In genomic region chr6:37994238-37994637, GRCh38 we compare ENCODE assay signal across 19 cellular contexts.
DNase-seq lines count a peak whose midpoint lies in the region; ATAC-seq, FAIRE-seq and TF ChIP-seq lines count a peak whose summit lies in the region.
"Had no signal": no experiment of that assay in that cellular context is flagged by ENCODE, and none has a peak within 500 bp of the region (broad histone marks: within the 10 kb centered on the region; RNA-seq: fewer than 3 reads in every experiment).

No MANE protein-coding gene starts in this region.

- TF ChIP-seq POLR2A in HepG2 (IDR thresholded peaks at IDR 0.05; ENCODE audit: insufficient read depth in 1 of 2, low read depth in 2 of 2, low read length in 2 of 2) = no peak

- H3K9me2 ChIP-seq in SK-N-SH = no peaks in the 10 kb centered on the region

- H3K9ac ChIP-seq in SK-N-SH (no peak overlapping the region), HepG2 (ENCODE audit: insufficient read depth, low read depth, low read length) (no peak overlapping the region)

- in situ Hi-C loops in HepG2 (cut with HindIII; ENCODE audit: extremely low pct_ligation_motif_present, low pct_unique_long_range_greater_than_20kb) = no loop called here

- H3K9me3 ChIP-seq in SK-N-SH (no peaks in the 10 kb centered on the region), HepG2 (ENCODE audit: low read length) (no peaks in the 10 kb centered on the region), left ventricle myocardium inferior (replicated peaks) (no peaks in the 10 kb centered on the region)
- H3K9me3 ChIP-seq: breast epithelium, HAP-1 had no signal

- POLR2A ChIA-PET in SK-N-SH (lab: Yijun Ruan, JAX) = interaction anchor here (0.6 kb wide), 1 partner anchor 298 kb away, joined by 3 read pairs; no protein-coding TSS in a partner anchor
- POLR2A ChIA-PET in HepG2 (lab: Yijun Ruan, JAX) = no interaction called here

- CTCF ChIA-PET in SK-N-SH (lab: Yijun Ruan, JAX) (interaction anchor here (1.0 kb wide), 1 partner anchor 289 kb away, joined by 3 read pairs; no protein-coding TSS in a partner anchor), HepG2 (lab: Yijun Ruan, JAX; ENCODE audit: low intra/inter-chr PET ratio, low total read pairs) (no interaction called here)

- H2AFZ ChIP-seq in SK-N-SH (ENCODE audit: low read depth) = no peak overlapping the region
- H2AFZ ChIP-seq in HepG2 (ENCODE audit: low read length) = no peak overlapping the region

- H3K27me3 ChIP-seq in SK-N-SH (ENCODE audit: insufficient read depth) = no peaks in the 10 kb centered on the region
- H3K27me3 ChIP-seq in HepG2 (ENCODE audit: control insufficient read depth in 1 of 2, insufficient read depth in 2 of 2, low read length in 2 of 2) = no peaks in the 10 kb centered on the region
- H3K27me3 ChIP-seq in left ventricle myocardium inferior (ENCODE audit: low read depth) = no peaks in the 10 kb centered on the region
- H3K27me3 ChIP-seq: breast epithelium had no signal

- H3K27ac ChIP-seq in SK-N-SH (ENCODE audit: low read depth in 2 of 2, low read length in 1 of 2) (peak overlapping the region in 1 of 2 experiments; percentile 12; a peak in 1 of 4 replicates), HepG2 (ENCODE audit: extremely low read length, insufficient read depth, low read length) (no peak overlapping the region), left ventricle myocardium inferior (replicated peaks) (no peak overlapping the region)
- H3K27ac ChIP-seq: breast epithelium, epithelial cell of prostate had no signal

- DNase-seq in DMS79 treated with DMSO at 0.1 percent for 48 hours (lab: John Stamatoyannopoulos, UW) (peak; percentile 90), NCI-H1105 treated with DMSO at 0.1 percent for 48 hours (lab: John Stamatoyannopoulos, UW) (peak; percentile 78), SK-N-SH (no peak), kidney tubule cell (ENCODE audit: low spot score) (peak; percentile 15), HepG2 (ENCODE audit: low spot score) (no peak), sciatic nerve (ENCODE audit: low spot score) (no peak), left ventricle myocardium inferior (no peak)
- no peak for DNase-seq in stimulated activated CD4-positive, alpha-beta T cell treated with anti-CD3 and anti-CD28 coated beads, Interleukin-15, amount 100 ng/mL, for 24 hours
- DNase-seq: activated CD8-positive, alpha-beta T cell treated with anti-CD3 and anti-CD28 coated beads, Interleukin-2, amount 10 ng/mL, durations not matched to agents 7 days and 5 days; activated gamma-delta T cell; NCI-H2107; posterior cingulate gyrus; RPMI8226; stimulated activated CD4-positive, alpha-beta T cell treated with anti-CD3 and anti-CD28 coated beads, Interleukin-4, amount 100 ng/mL, for 4 hours; stimulated activated naive CD8-positive, alpha-beta T cell treated with anti-CD3 and anti-CD28 coated beads, Interleukin-15, Interleukin-2, amounts not matched to agents 100 U/mL and 50 U/mL, for 24 hours; T1000 had no signal

- peaks cover 93% of the 10 kb centered on the region for H3K79me2 ChIP-seq in SK-N-SH (ENCODE audit: insufficient read depth)
- peaks cover 30% of the 10 kb centered on the region for H3K79me2 ChIP-seq in HepG2 (ENCODE audit: insufficient read depth, low read length)

- ATAC-seq in HepG2 (no peak), sciatic nerve (no peak)
- ATAC-seq: activated CD8-positive, alpha-beta T cell treated with anti-CD3 and anti-CD28 coated beads, Interleukin-2, amount 10 ng/mL, durations not matched to agents 7 days and 5 days; stimulated activated naive CD8-positive, alpha-beta T cell treated with anti-CD3 and anti-CD28 coated beads, Interleukin-15, Interleukin-2, amounts not matched to agents 100 U/mL and 50 U/mL, for 24 hours had no signal

- intact Hi-C loops in HepG2 (cut with micrococcal nuclease; ENCODE audit: unreplicated experiment) = no loop called here
- intact Hi-C loops in sciatic nerve (cut with DNase I) = no loop called here
- intact Hi-C loops in left ventricle myocardium inferior (cut with micrococcal nuclease) = no loop called here

- no peak overlapping the region for H3K4me3 ChIP-seq in SK-N-SH (ENCODE audit: low read depth in 2 of 2, low read length in 1 of 2)
- no peak overlapping the region for H3K4me3 ChIP-seq in HepG2 (replicated peaks in 1 of 3; ENCODE audit: insufficient read depth in 1 of 3, low read depth in 2 of 3, low read length in 3 of 3)
- no peak overlapping the region for H3K4me3 ChIP-seq in left ventricle myocardium inferior
- H3K4me3 ChIP-seq: breast epithelium, HAP-1 had no signal

- FAIRE-seq in HepG2 (lab: Jason Lieb, UNC) = no peak

- H4K20me1 ChIP-seq in SK-N-SH (ENCODE audit: insufficient read depth) = peaks cover 93% of the 10 kb centered on the region
- no peaks in the 10 kb centered on the region for H4K20me1 ChIP-seq in HepG2 (ENCODE audit: insufficient read depth, low read length)

- TF ChIP-seq CTCF in SK-N-SH (IDR thresholded peaks at IDR 0.05) = no peak
- no peak for TF ChIP-seq CTCF in HepG2 (CRISPR knock-in tag; IDR thresholded peaks at IDR 0.05)
- TF ChIP-seq CTCF in left ventricle myocardium inferior (IDR thresholded peaks at IDR 0.05; ENCODE audit: borderline replicate concordance) = no peak

- H3K4me2 ChIP-seq in SK-N-SH (0 out of 2 replicates have a peak overlapping the region, but pooled peaks have one; percentile 18), HepG2 (ENCODE audit: low read depth, low read length) (no peak overlapping the region)

- H3K4me1 ChIP-seq in SK-N-SH (ENCODE audit: control insufficient read depth in 1 of 2, insufficient read depth in 2 of 2, low read depth in 1 of 2, low read length in 1 of 2) (peaks cover 5 to 20% of the 10 kb centered on the region in 2 experiments), HepG2 (ENCODE audit: insufficient read depth, low read length) (peaks cover 2% of the 10 kb centered on the region; the same call in 1 of the 2 replicates), left ventricle myocardium inferior (peaks cover 72% of the 10 kb centered on the region)
- H3K4me1 ChIP-seq: breast epithelium had no signal

- H3K36me3 ChIP-seq in SK-N-SH (replicated peaks in 1 of 2; ENCODE audit: control insufficient read depth in 1 of 2, insufficient read depth in 2 of 2, low read length in 1 of 2) = no peaks in the 10 kb centered on the region
- no peaks in the 10 kb centered on the region for H3K36me3 ChIP-seq in HepG2 (replicated peaks in 1 of 2; ENCODE audit: control insufficient read depth in 1 of 2, insufficient read depth in 2 of 2, low read length in 2 of 2)
- no peaks in the 10 kb centered on the region for H3K36me3 ChIP-seq in left ventricle myocardium inferior
- H3K36me3 ChIP-seq: breast epithelium, HAP-1 had no signal

- BruUV-seq in HepG2 (replicated peaks; lab: Mats Ljungman, UMichigan) = no TSS peak

- H3F3A ChIP-seq in SK-N-SH (replicated peaks; ENCODE audit: insufficient read depth) = peaks cover 6% of the 10 kb centered on the region

- TF ChIP-seq EP300 in SK-N-SH (IDR thresholded peaks at IDR 0.05; ENCODE audit: borderline replicate concordance in 1 of 2, low read depth in 1 of 2, low read length in 1 of 2) = no peak
- no peak for TF ChIP-seq EP300 in HepG2 (IDR thresholded peaks at IDR 0.05; ENCODE audit: low read depth in 2 of 2, low read length in 2 of 2)
- TF ChIP-seq EP300 in HepG2 (CRISPR knock-in tag; IDR thresholded peaks at IDR 0.05; ENCODE audit: borderline replicate concordance) = no peak

- 64% methylated on average over 2 of the region's 2 CpGs for WGBS in SK-N-SH (ENCODE audit: low lambda C conversion rate)
- WGBS in HepG2 (ENCODE audit: low lambda C conversion rate) = 98% methylated on average over 2 of the region's 2 CpGs

- TF ChIP-seq RAD21 in SK-N-SH (IDR thresholded peaks at IDR 0.05; ENCODE audit: low read length) = no peak
- TF ChIP-seq RAD21 in HepG2 (CRISPR knock-in tag; IDR thresholded peaks at IDR 0.05) = no peak

TF ChIP-seq in SK-N-SH, 30 proteins besides CTCF, POLR2A, EP300 and RAD21:
- TF ChIP-seq NRF1 (IDR thresholded peaks at IDR 0.05; ENCODE audit: low read depth, low read length) (no peak), TAF1 (IDR thresholded peaks at IDR 0.05; ENCODE audit: borderline replicate concordance, low read depth, low read length) (no peak), PBX3 (IDR thresholded peaks at IDR 0.05) (peak; percentile 37)

TF ChIP-seq in HepG2, 621 proteins besides CTCF, POLR2A, EP300 and RAD21 (continues in another document):
- TF ChIP-seq UBTF (CRISPR knock-in tag; IDR thresholded peaks at IDR 0.05) = no peak
- TF ChIP-seq ZFAT (CRISPR knock-in tag; conservative IDR thresholded peaks at IDR 0.05) = no peak
- TF ChIP-seq ZNF772 (CRISPR knock-in tag; IDR thresholded peaks at IDR 0.05) = no peak
- no peak for TF ChIP-seq SP2 (CRISPR knock-in tag; IDR thresholded peaks at IDR 0.05)
- no peak for TF ChIP-seq TSC22D2 (CRISPR knock-in tag; IDR thresholded peaks at IDR 0.05; ENCODE audit: borderline replicate concordance)
- TF ChIP-seq SIX4 (CRISPR knock-in tag; IDR thresholded peaks at IDR 0.05) = no peak
- no peak for TF ChIP-seq ZBTB38 (CRISPR knock-in tag; IDR thresholded peaks at IDR 0.05)
- TF ChIP-seq NFE2 (CRISPR knock-in tag; IDR thresholded peaks at IDR 0.05) = no peak

Comparison
In these comparisons a context has a peak if more than half of its experiments do, and no peak if none do; other contexts are left out.
1. DNase-seq: peak in DMS79 treated with DMSO at 0.1 percent for 48 hours (single experiment), NCI-H1105 treated with DMSO at 0.1 percent for 48 hours (single experiment) and kidney tubule cell (single experiment); none in SK-N-SH (single experiment), HepG2 (single experiment), stimulated activated CD4-positive, alpha-beta T cell treated with anti-CD3 and anti-CD28 coated beads, Interleukin-15, amount 100 ng/mL, for 24 hours (single experiment), sciatic nerve (single experiment) and left ventricle myocardium inferior (single experiment).